Comparison of ENCODE assay signal across 23 cellular contexts in the genomic region with DNA sequence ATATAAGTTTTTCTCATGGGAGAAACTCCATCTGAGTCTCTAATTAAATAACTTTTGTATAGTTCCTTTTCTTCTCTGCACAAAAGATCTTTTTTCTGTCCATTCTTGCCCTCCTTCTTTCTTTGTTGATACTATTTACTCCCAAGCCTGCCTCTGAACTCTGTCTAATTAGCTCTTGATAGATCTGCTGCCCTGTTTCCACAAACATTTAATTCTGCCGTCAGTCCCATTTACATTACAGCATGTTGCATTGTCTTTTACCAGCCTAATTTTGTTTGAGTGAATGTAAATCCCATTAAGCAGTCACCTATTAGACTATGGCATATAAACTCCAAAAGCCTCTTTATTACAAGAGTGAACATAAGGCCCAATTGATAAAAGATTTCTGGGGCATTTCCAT.
DNase-seq lines count a peak whose midpoint lies in the region; ATAC-seq and TF ChIP-seq lines count a peak whose summit lies in the region.
"Had no signal": no experiment of that assay in that cellular context is flagged by ENCODE, and none has a peak within 500 bp of the region (broad histone marks: within the 10 kb centered on the region; RNA-seq: fewer than 3 reads in every experiment).

No MANE protein-coding gene starts in this region.

- no peaks in the 10 kb centered on the region for H3K27me3 Mint-ChIP-seq in endodermal cell (ENCODE audit: insufficient read depth)
- H3K27me3 Mint-ChIP-seq in CD8-positive, alpha-beta memory T cell: no peaks in the 10 kb centered on the region
- H3K27me3 Mint-ChIP-seq: CD4-positive, alpha-beta memory T cell had no signal

- H3K4me1 ChIP-seq in endodermal cell (ENCODE audit: control insufficient read depth, insufficient read depth, low read length) (no peaks in the 10 kb centered on the region), SJCRH30 (peaks cover 10% of the 10 kb centered on the region; the same call in 1 of the 2 replicates)
- H3K4me1 ChIP-seq in CD8-positive, alpha-beta memory T cell (ENCODE audit: insufficient read depth, low read length): no peaks in the 10 kb centered on the region
- H3K4me1 ChIP-seq: BLaER1 treated with 17β-estradiol and CSF1 and Interleukin-3, amounts not matched to agents 10 nM and 100 nM; SJSA1 had no signal

- TF ChIP-seq CTCF in endodermal cell (conservative IDR thresholded peaks at IDR 0.05): no peak

- no peaks in the 10 kb centered on the region for H3K36me3 Mint-ChIP-seq in endodermal cell (ENCODE audit: low read depth)
- H3K36me3 Mint-ChIP-seq in CD8-positive, alpha-beta memory T cell: no peaks in the 10 kb centered on the region
- H3K36me3 Mint-ChIP-seq: CD4-positive, alpha-beta memory T cell had no signal

- H3K9me3 ChIP-seq in endodermal cell (ENCODE audit: control insufficient read depth, low read length): no peaks in the 10 kb centered on the region
- H3K9me3 ChIP-seq in SJCRH30 (replicated peaks): no peaks in the 10 kb centered on the region
- H3K9me3 ChIP-seq in CD8-positive, alpha-beta memory T cell (ENCODE audit: low read length): no peaks in the 10 kb centered on the region
- H3K9me3 ChIP-seq: BLaER1 treated with 17β-estradiol and CSF1 and Interleukin-3, amounts not matched to agents 10 nM and 100 nM; SJSA1 had no signal

- POLR2A ChIA-PET in CD8-positive, alpha-beta memory T cell (lab: Charles Lee): no interaction called here

- H3K9me3 Mint-ChIP-seq in endodermal cell: no peaks in the 10 kb centered on the region
- H3K9me3 Mint-ChIP-seq in CD8-positive, alpha-beta memory T cell: peaks cover 0 to 25% (median 7%) of the 10 kb centered on the region in 5 donors

- peaks cover 9% of the 10 kb centered on the region for H3K4me1 Mint-ChIP-seq in endodermal cell
- H3K4me1 Mint-ChIP-seq in CD8-positive, alpha-beta memory T cell: no peaks in the 10 kb centered on the region
- H3K4me1 Mint-ChIP-seq: CD4-positive, alpha-beta memory T cell had no signal

- no peaks in the 10 kb centered on the region for H3K27me3 ChIP-seq in endodermal cell (ENCODE audit: control insufficient read depth, insufficient read depth, low read length, poor library complexity, severe bottlenecking)
- no peaks in the 10 kb centered on the region for H3K27me3 ChIP-seq in SJCRH30
- no peaks in the 10 kb centered on the region for H3K27me3 ChIP-seq in CD8-positive, alpha-beta memory T cell (ENCODE audit: insufficient read depth, low read length, poor library complexity, severe bottlenecking)
- H3K27me3 ChIP-seq: BLaER1 treated with 17β-estradiol and CSF1 and Interleukin-3, amounts not matched to agents 10 nM and 100 nM; SJSA1 had no signal

- ATAC-seq in HG02840 (IDR thresholded peaks at IDR 0.05; ENCODE audit: low FRiP score, unreplicated experiment): no peak

- peak overlapping the region; percentile 16 for H3K27ac ChIP-seq in endodermal cell (ENCODE audit: low read depth, low read length)
- H3K27ac ChIP-seq in SJCRH30: no peak overlapping the region
- H3K27ac ChIP-seq in CD8-positive, alpha-beta memory T cell (ENCODE audit: low read depth, low read length): no peak overlapping the region
- H3K27ac ChIP-seq: 22Rv1; BLaER1 treated with 17β-estradiol and CSF1 and Interleukin-3, amounts not matched to agents 10 nM and 100 nM; SJSA1 had no signal

- no peak overlapping the region for H3K27ac Mint-ChIP-seq in endodermal cell
- no peak overlapping the region for H3K27ac Mint-ChIP-seq in CD8-positive, alpha-beta memory T cell
- H3K27ac Mint-ChIP-seq: CD4-positive, alpha-beta memory T cell had no signal

- H3K4me3 ChIP-seq in endodermal cell (ENCODE audit: low read length): no peak overlapping the region
- H3K4me3 ChIP-seq in SJCRH30: no peak overlapping the region
- no peak overlapping the region for H3K4me3 ChIP-seq in CD8-positive, alpha-beta memory T cell (ENCODE audit: low read length)
- H3K4me3 ChIP-seq: BLaER1 treated with 17β-estradiol and CSF1 and Interleukin-3, amounts not matched to agents 10 nM and 100 nM; SJSA1 had no signal

- H3K4me3 Mint-ChIP-seq in endodermal cell: no peak overlapping the region
- H3K4me3 Mint-ChIP-seq in CD8-positive, alpha-beta memory T cell: no peak overlapping the region
- H3K4me3 Mint-ChIP-seq: CD4-positive, alpha-beta memory T cell had no signal

- DNase-seq in DMS 273 (lab: John Stamatoyannopoulos, UW; ENCODE audit: unreplicated experiment) (peak; percentile 27), DMS 273 treated with DMSO at 0.1 percent for 48 hours (lab: John Stamatoyannopoulos, UW) (no peak), NCI-H69 (lab: John Stamatoyannopoulos, UW) (peak; percentile 89), endodermal cell (no peak), NCI-H1092 treated with DMSO at 0.1 percent for 48 hours (lab: John Stamatoyannopoulos, UW) (no peak), SJCRH30 (no peak)
- DNase-seq in CD8-positive, alpha-beta memory T cell: no peak
- DNase-seq: Calu3; CD4-positive, alpha-beta memory T cell; EL; GF-D8; H7; Kasumi-1; NCI-H1436; NCI-H2029; NCI-H2171; NCI-H345; NCI-H526; T-helper 2 cell had no signal

- no peaks in the 10 kb centered on the region for H3K36me3 ChIP-seq in endodermal cell (ENCODE audit: control insufficient read depth, insufficient read depth, low read length)
- no peaks in the 10 kb centered on the region for H3K36me3 ChIP-seq in SJCRH30
- H3K36me3 ChIP-seq in CD8-positive, alpha-beta memory T cell (ENCODE audit: insufficient read depth, low read length): no peaks in the 10 kb centered on the region
- H3K36me3 ChIP-seq: BLaER1 treated with 17β-estradiol and CSF1 and Interleukin-3, amounts not matched to agents 10 nM and 100 nM; SJSA1 had no signal

- no peak overlapping the region for H3K9ac ChIP-seq in endodermal cell (ENCODE audit: extremely low read depth, low read length, poor library complexity, severe bottlenecking)
- H3K9ac ChIP-seq: BLaER1 treated with 17β-estradiol and CSF1 and Interleukin-3, amounts not matched to agents 10 nM and 100 nM had no signal

- CTCF ChIA-PET in CD8-positive, alpha-beta memory T cell (lab: Charles Lee): no interaction called here

- WGBS in endodermal cell (ENCODE audit: insufficient coverage in 1 of 2, insufficient read length in 1 of 2), 2 experiments: 83% methylated on average over 1 of the region's 1 CpG; no CpG with 5 or more reads in 1 of the 2 experiments

Comparison
In these comparisons a context has a peak if more than half of its experiments do, and no peak if none do; other contexts are left out.
1. DNase-seq: peak in DMS 273 (single experiment) and NCI-H69 (single experiment); none in DMS 273 treated with DMSO at 0.1 percent for 48 hours (single experiment), endodermal cell (single experiment), NCI-H1092 treated with DMSO at 0.1 percent for 48 hours (single experiment), SJCRH30 (0 of 2) and CD8-positive, alpha-beta memory T cell (0 of 5).